Comparison of ENCODE assay signal across 1 cellular context in genomic region chr6:125942677-125943527, GRCh38.
TF ChIP-seq lines count a peak whose summit lies in the region.

No MANE protein-coding gene starts in this region.

TF ChIP-seq in HepG2, 621 proteins besides CTCF, POLR2A, EP300 and RAD21 (continues in another document):
- TF ChIP-seq BRD4 (CRISPR knock-in tag; IDR thresholded peaks at IDR 0.05) (no peak), FOSL1 (CRISPR knock-in tag; IDR thresholded peaks at IDR 0.05; ENCODE audit: borderline replicate concordance) (peak; percentile 43; the same call in 1 of the 2 replicates), ZNF292 (CRISPR knock-in tag; IDR thresholded peaks at IDR 0.05; ENCODE audit: borderline replicate concordance, low read depth) (peak; percentile 33), ZNF572 (CRISPR knock-in tag; IDR thresholded peaks at IDR 0.05) (0 out of 2 replicates have a peak, but pooled peaks have one; percentile 59), CAMTA2 (CRISPR knock-in tag; IDR thresholded peaks at IDR 0.05; ENCODE audit: borderline replicate concordance) (0 out of 2 replicates have a peak, but pooled peaks have one; percentile 45), SALL1 (CRISPR knock-in tag; IDR thresholded peaks at IDR 0.05) (peak; percentile 38; the same call in 1 of the 2 replicates), SRSF1 (optimal IDR thresholded peaks at IDR 0.05; ENCODE audit: low read depth, low read length) (no peak), ZNF496 (CRISPR knock-in tag; IDR thresholded peaks at IDR 0.05; ENCODE audit: insufficient replicate concordance) (no peak), GABPA (IDR thresholded peaks at IDR 0.05; ENCODE audit: low read depth, low read length) (no peak), GABPA (CRISPR knock-in tag; IDR thresholded peaks at IDR 0.05; ENCODE audit: low read depth) (no peak), HMG20B (CRISPR knock-in tag; conservative IDR thresholded peaks at IDR 0.05) (no peak), ZNF550 (CRISPR knock-in tag; IDR thresholded peaks at IDR 0.05; ENCODE audit: borderline replicate concordance) (no peak), NFIC (IDR thresholded peaks at IDR 0.05; ENCODE audit: low read length) (0 out of 2 replicates have a peak, but pooled peaks have one; percentile 19), ESRRA (CRISPR knock-in tag; IDR thresholded peaks at IDR 0.05; ENCODE audit: low read depth) (0 out of 2 replicates have a peak, but pooled peaks have one; percentile 17), NFYB (CRISPR knock-in tag; IDR thresholded peaks at IDR 0.05) (no peak), ZNF558 (CRISPR knock-in tag; IDR thresholded peaks at IDR 0.05; ENCODE audit: borderline replicate concordance) (no peak), ZNF710 (CRISPR knock-in tag; IDR thresholded peaks at IDR 0.05; ENCODE audit: borderline replicate concordance) (no peak), ZBTB38 (CRISPR knock-in tag; IDR thresholded peaks at IDR 0.05) (peak; percentile 78), KDM5B (CRISPR knock-in tag; IDR thresholded peaks at IDR 0.05; ENCODE audit: borderline replicate concordance) (peak; percentile 20; the same call in 1 of the 2 replicates), PCBP1 (IDR thresholded peaks at IDR 0.05; ENCODE audit: borderline replicate concordance, low read depth, low read length) (no peak), ZNF160 (CRISPR knock-in tag; IDR thresholded peaks at IDR 0.05) (no peak), ZFP36L2 (CRISPR knock-in tag; IDR thresholded peaks at IDR 0.05) (no peak), ZNF138 (CRISPR knock-in tag; IDR thresholded peaks at IDR 0.05; ENCODE audit: low read depth) (no peak), TSC22D2 (CRISPR knock-in tag; IDR thresholded peaks at IDR 0.05; ENCODE audit: borderline replicate concordance) (no peak), ZNF556 (CRISPR knock-in tag; IDR thresholded peaks at IDR 0.05; ENCODE audit: borderline replicate concordance) (0 out of 2 replicates have a peak, but pooled peaks have one; percentile 8), ZNF883 (CRISPR knock-in tag; IDR thresholded peaks at IDR 0.05; ENCODE audit: not compliant biosample characterization) (no peak), TCF7L2 (IDR thresholded peaks at IDR 0.05; ENCODE audit: low read depth, low read length) (no peak), MYNN (CRISPR knock-in tag; IDR thresholded peaks at IDR 0.05; ENCODE audit: low read depth) (no peak), ZNF501 (CRISPR knock-in tag; IDR thresholded peaks at IDR 0.05) (peak; percentile 62; the same call in 1 of the 2 replicates), SNAPC2 (CRISPR knock-in tag; IDR thresholded peaks at IDR 0.05) (peak; percentile 48; the same call in 1 of the 2 replicates), ZNF333 (CRISPR knock-in tag; IDR thresholded peaks at IDR 0.05; ENCODE audit: borderline replicate concordance) (0 out of 2 replicates have a peak, but pooled peaks have one; percentile 31), NRL (CRISPR knock-in tag; IDR thresholded peaks at IDR 0.05; ENCODE audit: borderline replicate concordance) (no peak), ZNF598 (CRISPR knock-in tag; IDR thresholded peaks at IDR 0.05; ENCODE audit: borderline replicate concordance) (no peak), ZNF713 (CRISPR knock-in tag; IDR thresholded peaks at IDR 0.05) (0 out of 2 replicates have a peak, but pooled peaks have one; percentile 30), ZNF616 (CRISPR knock-in tag; IDR thresholded peaks at IDR 0.05; ENCODE audit: low read depth) (no peak), SAP130 (CRISPR knock-in tag; IDR thresholded peaks at IDR 0.05; ENCODE audit: low read depth) (no peak), STAT6 (CRISPR knock-in tag; IDR thresholded peaks at IDR 0.05; ENCODE audit: borderline replicate concordance) (0 out of 2 replicates have a peak, but pooled peaks have one; percentile 71), SOX6 (IDR thresholded peaks at IDR 0.05) (no peak), SOX6 (CRISPR knock-in tag; IDR thresholded peaks at IDR 0.05) (peak; percentile 45; the same call in 1 of the 2 replicates), NR2F6 (IDR thresholded peaks at IDR 0.05) (no peak), NR2F6 (CRISPR knock-in tag; IDR thresholded peaks at IDR 0.05) (no peak), DZIP1 (CRISPR knock-in tag; IDR thresholded peaks at IDR 0.05) (no peak)
- TF ChIP-seq, protein P1, sequence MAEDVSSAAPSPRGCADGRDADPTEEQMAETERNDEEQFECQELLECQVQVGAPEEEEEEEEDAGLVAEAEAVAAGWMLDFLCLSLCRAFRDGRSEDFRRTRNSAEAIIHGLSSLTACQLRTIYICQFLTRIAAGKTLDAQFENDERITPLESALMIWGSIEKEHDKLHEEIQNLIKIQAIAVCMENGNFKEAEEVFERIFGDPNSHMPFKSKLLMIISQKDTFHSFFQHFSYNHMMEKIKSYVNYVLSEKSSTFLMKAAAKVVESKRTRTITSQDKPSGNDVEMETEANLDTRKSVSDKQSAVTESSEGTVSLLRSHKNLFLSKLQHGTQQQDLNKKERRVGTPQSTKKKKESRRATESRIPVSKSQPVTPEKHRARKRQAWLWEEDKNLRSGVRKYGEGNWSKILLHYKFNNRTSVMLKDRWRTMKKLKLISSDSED (CRISPR knock-in tag; IDR thresholded peaks at IDR 0.05): no peak
- TF ChIP-seq, protein P2, sequence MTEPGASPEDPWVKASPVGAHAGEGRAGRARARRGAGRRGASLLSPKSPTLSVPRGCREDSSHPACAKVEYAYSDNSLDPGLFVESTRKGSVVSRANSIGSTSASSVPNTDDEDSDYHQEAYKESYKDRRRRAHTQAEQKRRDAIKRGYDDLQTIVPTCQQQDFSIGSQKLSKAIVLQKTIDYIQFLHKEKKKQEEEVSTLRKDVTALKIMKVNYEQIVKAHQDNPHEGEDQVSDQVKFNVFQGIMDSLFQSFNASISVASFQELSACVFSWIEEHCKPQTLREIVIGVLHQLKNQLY (CRISPR knock-in tag; IDR thresholded peaks at IDR 0.05): no peak
- TF ChIP-seq, protein P3, sequence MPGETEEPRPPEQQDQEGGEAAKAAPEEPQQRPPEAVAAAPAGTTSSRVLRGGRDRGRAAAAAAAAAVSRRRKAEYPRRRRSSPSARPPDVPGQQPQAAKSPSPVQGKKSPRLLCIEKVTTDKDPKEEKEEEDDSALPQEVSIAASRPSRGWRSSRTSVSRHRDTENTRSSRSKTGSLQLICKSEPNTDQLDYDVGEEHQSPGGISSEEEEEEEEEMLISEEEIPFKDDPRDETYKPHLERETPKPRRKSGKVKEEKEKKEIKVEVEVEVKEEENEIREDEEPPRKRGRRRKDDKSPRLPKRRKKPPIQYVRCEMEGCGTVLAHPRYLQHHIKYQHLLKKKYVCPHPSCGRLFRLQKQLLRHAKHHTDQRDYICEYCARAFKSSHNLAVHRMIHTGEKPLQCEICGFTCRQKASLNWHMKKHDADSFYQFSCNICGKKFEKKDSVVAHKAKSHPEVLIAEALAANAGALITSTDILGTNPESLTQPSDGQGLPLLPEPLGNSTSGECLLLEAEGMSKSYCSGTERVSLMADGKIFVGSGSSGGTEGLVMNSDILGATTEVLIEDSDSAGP (CRISPR knock-in tag; IDR thresholded peaks at IDR 0.05; ENCODE audit: borderline replicate concordance): peak; percentile 32; the same call in 1 of the 2 replicates
- TF ChIP-seq, protein P4, sequence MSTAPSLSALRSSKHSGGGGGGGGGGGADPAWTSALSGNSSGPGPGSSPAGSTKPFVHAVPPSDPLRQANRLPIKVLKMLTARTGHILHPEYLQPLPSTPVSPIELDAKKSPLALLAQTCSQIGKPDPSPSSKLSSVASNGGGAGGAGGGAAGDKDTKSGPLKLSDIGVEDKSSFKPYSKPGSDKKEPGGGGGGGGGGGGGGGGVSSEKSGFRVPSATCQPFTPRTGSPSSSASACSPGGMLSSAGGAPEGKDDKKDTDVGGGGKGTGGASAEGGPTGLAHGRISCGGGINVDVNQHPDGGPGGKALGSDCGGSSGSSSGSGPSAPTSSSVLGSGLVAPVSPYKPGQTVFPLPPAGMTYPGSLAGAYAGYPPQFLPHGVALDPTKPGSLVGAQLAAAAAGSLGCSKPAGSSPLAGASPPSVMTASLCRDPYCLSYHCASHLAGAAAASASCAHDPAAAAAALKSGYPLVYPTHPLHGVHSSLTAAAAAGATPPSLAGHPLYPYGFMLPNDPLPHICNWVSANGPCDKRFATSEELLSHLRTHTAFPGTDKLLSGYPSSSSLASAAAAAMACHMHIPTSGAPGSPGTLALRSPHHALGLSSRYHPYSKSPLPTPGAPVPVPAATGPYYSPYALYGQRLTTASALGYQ (CRISPR knock-in tag; IDR thresholded peaks at IDR 0.05): no peak
- TF ChIP-seq, protein P5, sequence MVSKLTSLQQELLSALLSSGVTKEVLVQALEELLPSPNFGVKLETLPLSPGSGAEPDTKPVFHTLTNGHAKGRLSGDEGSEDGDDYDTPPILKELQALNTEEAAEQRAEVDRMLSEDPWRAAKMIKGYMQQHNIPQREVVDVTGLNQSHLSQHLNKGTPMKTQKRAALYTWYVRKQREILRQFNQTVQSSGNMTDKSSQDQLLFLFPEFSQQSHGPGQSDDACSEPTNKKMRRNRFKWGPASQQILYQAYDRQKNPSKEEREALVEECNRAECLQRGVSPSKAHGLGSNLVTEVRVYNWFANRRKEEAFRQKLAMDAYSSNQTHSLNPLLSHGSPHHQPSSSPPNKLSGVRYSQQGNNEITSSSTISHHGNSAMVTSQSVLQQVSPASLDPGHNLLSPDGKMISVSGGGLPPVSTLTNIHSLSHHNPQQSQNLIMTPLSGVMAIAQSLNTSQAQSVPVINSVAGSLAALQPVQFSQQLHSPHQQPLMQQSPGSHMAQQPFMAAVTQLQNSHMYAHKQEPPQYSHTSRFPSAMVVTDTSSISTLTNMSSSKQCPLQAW (CRISPR knock-in tag; IDR thresholded peaks at IDR 0.05): peak; percentile 56; the same call in 1 of the 2 replicates
- TF ChIP-seq, protein P6, sequence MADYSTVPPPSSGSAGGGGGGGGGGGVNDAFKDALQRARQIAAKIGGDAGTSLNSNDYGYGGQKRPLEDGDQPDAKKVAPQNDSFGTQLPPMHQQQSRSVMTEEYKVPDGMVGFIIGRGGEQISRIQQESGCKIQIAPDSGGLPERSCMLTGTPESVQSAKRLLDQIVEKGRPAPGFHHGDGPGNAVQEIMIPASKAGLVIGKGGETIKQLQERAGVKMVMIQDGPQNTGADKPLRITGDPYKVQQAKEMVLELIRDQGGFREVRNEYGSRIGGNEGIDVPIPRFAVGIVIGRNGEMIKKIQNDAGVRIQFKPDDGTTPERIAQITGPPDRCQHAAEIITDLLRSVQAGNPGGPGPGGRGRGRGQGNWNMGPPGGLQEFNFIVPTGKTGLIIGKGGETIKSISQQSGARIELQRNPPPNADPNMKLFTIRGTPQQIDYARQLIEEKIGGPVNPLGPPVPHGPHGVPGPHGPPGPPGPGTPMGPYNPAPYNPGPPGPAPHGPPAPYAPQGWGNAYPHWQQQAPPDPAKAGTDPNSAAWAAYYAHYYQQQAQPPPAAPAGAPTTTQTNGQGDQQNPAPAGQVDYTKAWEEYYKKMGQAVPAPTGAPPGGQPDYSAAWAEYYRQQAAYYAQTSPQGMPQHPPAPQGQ (CRISPR knock-in tag; IDR thresholded peaks at IDR 0.05; ENCODE audit: borderline replicate concordance): no peak
- TF ChIP-seq, protein P7, sequence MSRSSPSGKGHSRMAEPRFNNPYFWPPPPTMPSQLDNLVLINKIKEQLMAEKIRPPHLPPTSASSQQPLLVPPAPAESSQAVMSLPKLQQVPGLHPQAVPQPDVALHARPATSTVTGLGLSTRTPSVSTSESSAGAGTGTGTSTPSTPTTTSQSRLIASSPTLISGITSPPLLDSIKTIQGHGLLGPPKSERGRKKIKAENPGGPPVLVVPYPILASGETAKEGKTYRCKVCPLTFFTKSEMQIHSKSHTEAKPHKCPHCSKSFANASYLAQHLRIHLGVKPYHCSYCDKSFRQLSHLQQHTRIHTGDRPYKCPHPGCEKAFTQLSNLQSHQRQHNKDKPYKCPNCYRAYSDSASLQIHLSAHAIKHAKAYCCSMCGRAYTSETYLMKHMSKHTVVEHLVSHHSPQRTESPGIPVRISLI (CRISPR knock-in tag; IDR thresholded peaks at IDR 0.05; ENCODE audit: borderline replicate concordance): no peak
